31 cellular contexts compared by ENCODE assay signal in genomic region chr12:119718141-119718540, GRCh38.
"Had no signal": no experiment of that assay in that cellular context is flagged by ENCODE, and none has a peak within 500 bp of the region (broad histone marks: within the 10 kb centered on the region; RNA-seq: fewer than 3 reads in every experiment).

No MANE protein-coding gene starts in this region.

- H3K36me3 ChIP-seq: ascending aorta, cardiac muscle cell had no signal

- H3K9me3 ChIP-seq: ascending aorta had no signal

- H3K27me3 ChIP-seq: ascending aorta, cardiac muscle cell had no signal

- ATAC-seq: activated CD4-positive, alpha-beta T cell treated with anti-CD3 and anti-CD28 coated beads for 36 hours; activated CD4-positive, CD25-positive, alpha-beta regulatory T cell treated with anti-CD3 and anti-CD28 coated beads, Interleukin-2, amount 50 U/mL, for 24 hours; activated CD8-positive, alpha-beta memory T cell treated with anti-CD3 and anti-CD28 coated beads, Interleukin-2, amount 10 ng/mL, durations not matched to agents 7 days and 5 days; activated CD8-positive, alpha-beta T cell treated with anti-CD3 and anti-CD28 coated beads, Interleukin-2, amount 10 ng/mL, durations not matched to agents 7 days and 5 days; activated naive CD8-positive, alpha-beta T cell treated with anti-CD3 and anti-CD28 coated beads, Interleukin-2, amount 50 U/mL, for 24 hours; WTC11 had no signal

- DNase-seq: activated CD4-positive, alpha-beta memory T cell treated with anti-CD3 and anti-CD28 coated beads, Interleukin-2, amount 10 ng/mL, durations not matched to agents 7 days and 5 days; activated CD4-positive, alpha-beta T cell treated with anti-CD3 and anti-CD28 coated beads for 1 hour; activated CD4-positive, alpha-beta T cell treated with anti-CD3 and anti-CD28 coated beads for 36 hours; activated CD4-positive, alpha-beta T cell treated with anti-CD3 and anti-CD28 coated beads for 48 hours; activated CD4-positive, alpha-beta T cell treated with anti-CD3 and anti-CD28 coated beads, Interleukin-2, amount 10 ng/mL, durations not matched to agents 7 days and 5 days; activated CD4-positive, alpha-beta T cell treated with anti-CD3 and anti-CD28 coated beads, Interleukin-2, amount 50 U/mL, for 48 hours; activated CD4-positive, CD25-positive, alpha-beta regulatory T cell; activated CD8-positive, alpha-beta memory T cell treated with anti-CD3 and anti-CD28 coated beads for 24 hours; activated CD8-positive, alpha-beta memory T cell treated with anti-CD3 and anti-CD28 coated beads, Interleukin-2, amount 10 ng/mL, durations not matched to agents 7 days and 5 days; activated CD8-positive, alpha-beta memory T cell treated with anti-CD3 and anti-CD28 coated beads, Interleukin-2, amount 50 U/mL, for 48 hours; activated CD8-positive, alpha-beta T cell treated with anti-CD3 and anti-CD28 coated beads, Interleukin-2, amount 10 ng/mL, durations not matched to agents 7 days and 5 days; activated effector memory CD4-positive, alpha-beta T cell treated with Interleukin-2 at 50 U/mL for 16 hours; activated gamma-delta T cell; activated naive CD4-positive, alpha-beta T cell treated with anti-CD3 and anti-CD28 coated beads, Interleukin-2, amount 10 ng/mL, durations not matched to agents 7 days and 5 days; activated naive CD4-positive, alpha-beta T cell treated with Interleukin-2 at 50 U/mL for 16 hours; activated naive CD8-positive, alpha-beta T cell treated with anti-CD3 and anti-CD28 coated beads, Interleukin-2, amount 10 ng/mL, durations not matched to agents 7 days and 5 days; activated naive CD8-positive, alpha-beta T cell treated with anti-CD3 and anti-CD28 coated beads, Interleukin-2, amount 50 U/mL, for 24 hours; activated T-cell treated with anti-CD3 and anti-CD28 coated beads, Interleukin-2, amount 50 U/mL, for 24 hours; activated T-cell treated with anti-CD3 and anti-CD28 coated beads, Interleukin-2, amount 50 U/mL, for 48 hours; amygdala; anterior cingulate cortex; caudate nucleus; cerebellar nuclear complex; T-helper 1 cell; T-helper 2 cell; T-helper 9 cell; WERI-Rb-1 had no signal

- H3K4me3 ChIP-seq: ascending aorta, cardiac muscle cell had no signal

- H3K27ac ChIP-seq: ascending aorta, cardiac muscle cell, WERI-Rb-1 had no signal

- H3K4me1 ChIP-seq: ascending aorta had no signal
